ENCODE assay signal across 22 cellular contexts in the genomic region with DNA sequence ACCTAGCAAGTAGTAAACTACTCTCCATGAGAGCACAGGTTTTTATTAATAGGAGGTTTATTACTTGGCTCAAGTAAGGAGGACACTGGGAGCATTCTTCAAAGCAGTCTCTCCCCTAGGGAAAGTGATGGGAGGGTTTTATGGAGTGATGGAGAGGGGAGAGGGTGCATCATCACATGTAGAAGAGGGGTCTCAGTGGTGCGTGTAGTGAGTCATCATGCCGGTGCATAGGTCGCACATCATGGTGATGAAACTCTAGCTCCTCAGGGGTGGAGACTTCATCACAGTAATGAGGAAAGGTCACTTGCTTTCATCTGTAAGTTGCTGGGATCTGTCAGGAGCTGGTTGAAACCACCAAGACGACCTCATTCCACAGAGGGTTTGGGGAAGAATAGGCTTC.
"Had no signal": no experiment of that assay in that cellular context is flagged by ENCODE, and none has a peak within 500 bp of the region (broad histone marks: within the 10 kb centered on the region; RNA-seq: fewer than 3 reads in every experiment).

No MANE protein-coding gene starts in this region.

- FAIRE-seq: endothelial cell of umbilical vein, frontal cortex, islet of Langerhans, TTC549 had no signal

- DNase-seq: activated CD4-positive, alpha-beta T cell treated with anti-CD3 and anti-CD28 coated beads for 48 hours; activated CD4-positive, alpha-beta T cell treated with anti-CD3 and anti-CD28 coated beads, Interleukin-2, amount 50 U/mL, for 48 hours; activated CD8-positive, alpha-beta memory T cell treated with anti-CD3 and anti-CD28 coated beads, Interleukin-2, amount 50 U/mL, for 4 hours; activated effector memory CD4-positive, alpha-beta T cell treated with anti-CD3 and anti-CD28 coated beads, Interleukin-2, amount 50 U/mL, for 16 hours; activated naive CD4-positive, alpha-beta T cell treated with anti-CD3 and anti-CD28 coated beads for 36 hours; activated naive CD8-positive, alpha-beta T cell treated with anti-CD3 and anti-CD28 coated beads, Interleukin-2, amount 10 ng/mL, durations not matched to agents 7 days and 5 days; activated T-cell treated with anti-CD3 and anti-CD28 coated beads, Interleukin-2, amount 50 U/mL, for 1 hour; amygdala; central memory CD4-positive, alpha-beta T cell; glutamatergic neuron; left cardiac atrium; mammary epithelial cell; nephron progenitor cell; ovary; retina; spleen; stimulated activated naive CD4-positive, alpha-beta T cell treated with Interleukin-2 at 50 U/mL for 16 hours; WERI-Rb-1 had no signal
